ENCODE assay signal across 24 cellular contexts in genomic region chr9:77599492-77599891, GRCh38. TPM values are rescaled to one million over a fixed set of nuclear protein-coding genes. Genes with fewer than 3 reads are reported as not detected.
"Had no signal": no experiment of that assay in that cellular context is flagged by ENCODE, and none has a peak within 500 bp of the region (broad histone marks: within the 10 kb centered on the region; RNA-seq: fewer than 3 reads in every experiment).

No MANE protein-coding gene starts in this region.

- H3K9me3 ChIP-seq: suprapubic skin, tibial nerve had no signal

- H3K27ac ChIP-seq: epithelial cell of prostate, foreskin keratinocyte, suprapubic skin, tibial nerve had no signal

- H3K27me3 ChIP-seq: suprapubic skin, tibial nerve had no signal

- ATAC-seq: activated T-cell treated with anti-CD3 and anti-CD28 coated beads, Interleukin-2, amount 50 U/mL, for 4 hours; foreskin keratinocyte; natural killer cell; stimulated activated naive CD8-positive, alpha-beta T cell treated with anti-CD3 and anti-CD28 coated beads, Interleukin-15, Interleukin-2, amounts not matched to agents 100 U/mL and 50 U/mL, for 24 hours had no signal

- H3K4me1 ChIP-seq: foreskin keratinocyte, tibial nerve had no signal

- DNase-seq: activated CD4-positive, alpha-beta T cell treated with anti-CD3 and anti-CD28 coated beads for 4 hours; activated CD4-positive, alpha-beta T cell treated with anti-CD3 and anti-CD28 coated beads, Interleukin-2, amount 50 U/mL, for 48 hours; activated CD4-positive, CD25-positive, alpha-beta regulatory T cell; activated CD8-positive, alpha-beta memory T cell treated with anti-CD3 and anti-CD28 coated beads, Interleukin-2, amount 50 U/mL, for 48 hours; activated effector memory CD4-positive, alpha-beta T cell treated with Interleukin-2 at 50 U/mL for 16 hours; activated naive CD4-positive, alpha-beta T cell treated with anti-CD3 and anti-CD28 coated beads, Interleukin-2, amount 10 ng/mL, durations not matched to agents 7 days and 5 days; activated T-cell treated with anti-CD3 and anti-CD28 coated beads, Interleukin-2, amount 50 U/mL, for 4 hours; cortex of kidney; foreskin keratinocyte; glutamatergic neuron; hypothalamus; natural killer cell; retina; stimulated activated CD4-positive, alpha-beta T cell treated with anti-CD3 and anti-CD28 coated beads, Interleukin-12 subunit alpha, Interleukin-12 subunit beta, amount 100 ng/mL, for 4 hours; stimulated activated CD4-positive, alpha-beta T cell treated with anti-CD3 and anti-CD28 coated beads, Interleukin-4, amount 100 ng/mL, for 4 hours; stimulated activated naive CD8-positive, alpha-beta T cell treated with anti-CD3 and anti-CD28 coated beads, Interleukin-15, Interleukin-2, amounts not matched to agents 100 U/mL and 50 U/mL, for 24 hours; T-helper 9 cell had no signal

- H3K36me3 ChIP-seq: suprapubic skin, tibial nerve had no signal

- H3K4me3 ChIP-seq: lung, suprapubic skin, tibial nerve had no signal

RNA-seq across cellular contexts. Expression of gene GNA14, which starts 48.6 kb away (rescaled TPM):
- total RNA-seq: activated CD8-positive, alpha-beta memory T cell treated with anti-CD3 and anti-CD28 coated beads for 36 hours; foreskin keratinocyte; osteocyte; T-helper 1 cell treated with Interleukin-12 subunit alpha and Interleukin-12 subunit beta and Interleukin-4 antibody, amounts not matched to agents 30 ng/mL and 1 ng/mL, for 36 hours had no signal
- polyA plus RNA-seq: foreskin keratinocyte had no signal
